In the genomic region with DNA sequence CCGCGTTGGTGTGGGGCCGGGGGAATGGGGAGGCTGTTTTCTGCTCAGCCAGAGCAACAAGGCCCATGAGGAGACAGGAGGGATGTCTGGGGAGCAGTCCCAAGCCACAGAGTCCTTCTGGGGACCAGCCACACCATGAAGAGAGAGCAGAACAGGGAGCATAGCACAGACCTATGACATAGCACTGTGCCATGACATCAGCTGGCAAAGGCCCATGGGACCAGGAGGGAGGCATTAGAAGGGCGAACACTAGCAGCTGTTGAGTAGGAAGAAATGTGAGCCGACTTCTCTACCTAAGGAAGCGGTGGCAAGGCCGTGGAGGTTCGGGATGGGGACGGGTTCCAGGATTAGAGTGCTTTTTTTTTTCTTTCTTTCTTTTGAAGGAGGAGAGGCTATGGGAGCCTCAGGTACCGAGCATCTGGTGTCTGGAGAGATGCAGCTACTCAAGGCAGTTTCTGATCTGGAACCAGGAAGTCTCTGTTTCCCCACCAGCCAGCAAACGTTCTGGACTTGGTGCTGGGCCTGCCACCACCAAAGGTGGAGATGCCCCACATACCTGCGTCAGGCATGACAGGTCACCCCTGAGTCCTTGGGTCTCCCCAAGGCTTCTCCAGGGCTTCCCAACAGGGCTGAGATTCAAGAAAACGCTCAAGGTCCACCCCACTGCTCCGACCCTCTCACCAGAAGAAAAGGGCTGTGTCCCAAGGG, we compare ENCODE assay signal across 1 cellular context.
TF ChIP-seq lines count a peak whose summit lies in the region.

No MANE protein-coding gene starts in this region.

TF ChIP-seq in HepG2, 621 proteins besides CTCF, POLR2A, EP300 and RAD21 (continued from another document):
- TF ChIP-seq, protein P1, sequence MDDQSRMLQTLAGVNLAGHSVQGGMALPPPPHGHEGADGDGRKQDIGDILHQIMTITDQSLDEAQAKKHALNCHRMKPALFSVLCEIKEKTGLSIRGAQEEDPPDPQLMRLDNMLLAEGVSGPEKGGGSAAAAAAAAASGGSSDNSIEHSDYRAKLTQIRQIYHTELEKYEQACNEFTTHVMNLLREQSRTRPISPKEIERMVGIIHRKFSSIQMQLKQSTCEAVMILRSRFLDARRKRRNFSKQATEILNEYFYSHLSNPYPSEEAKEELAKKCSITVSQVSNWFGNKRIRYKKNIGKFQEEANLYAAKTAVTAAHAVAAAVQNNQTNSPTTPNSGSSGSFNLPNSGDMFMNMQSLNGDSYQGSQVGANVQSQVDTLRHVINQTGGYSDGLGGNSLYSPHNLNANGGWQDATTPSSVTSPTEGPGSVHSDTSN (CRISPR knock-in tag; IDR thresholded peaks at IDR 0.05; ENCODE audit: borderline replicate concordance), result no peak
- no peak for TF ChIP-seq PHB2 (IDR thresholded peaks at IDR 0.05; ENCODE audit: partially characterized antibody)
- TF ChIP-seq, protein P2, sequence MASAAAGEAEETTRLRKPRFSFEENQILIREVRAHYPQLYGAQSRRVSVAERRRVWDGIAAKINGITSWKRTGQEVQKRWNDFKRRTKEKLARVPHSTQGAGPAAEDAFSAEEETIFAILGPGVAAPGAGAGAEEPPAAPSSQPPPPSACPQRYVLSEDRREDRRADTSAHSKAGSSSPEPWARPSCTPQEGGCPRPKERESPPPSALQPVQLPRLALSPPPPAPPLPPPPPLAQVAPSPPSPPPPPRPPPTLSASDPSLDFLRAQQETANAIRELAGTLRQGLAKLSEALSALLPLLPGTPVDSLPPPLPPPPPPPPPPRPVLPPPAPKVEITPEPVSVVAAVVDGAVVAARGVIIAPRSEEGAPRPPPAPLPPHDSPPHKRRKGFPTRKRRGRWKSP (CRISPR knock-in tag; IDR thresholded peaks at IDR 0.05), result no peak
- TF ChIP-seq, protein P3, sequence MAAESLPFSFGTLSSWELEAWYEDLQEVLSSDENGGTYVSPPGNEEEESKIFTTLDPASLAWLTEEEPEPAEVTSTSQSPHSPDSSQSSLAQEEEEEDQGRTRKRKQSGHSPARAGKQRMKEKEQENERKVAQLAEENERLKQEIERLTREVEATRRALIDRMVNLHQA (CRISPR knock-in tag; IDR thresholded peaks at IDR 0.05), result no peak
- no peak for TF ChIP-seq JUN (CRISPR knock-in tag; IDR thresholded peaks at IDR 0.05)
- no peak for TF ChIP-seq ZNF562 (CRISPR knock-in tag; IDR thresholded peaks at IDR 0.05; ENCODE audit: borderline replicate concordance)
- TF ChIP-seq, protein P4, sequence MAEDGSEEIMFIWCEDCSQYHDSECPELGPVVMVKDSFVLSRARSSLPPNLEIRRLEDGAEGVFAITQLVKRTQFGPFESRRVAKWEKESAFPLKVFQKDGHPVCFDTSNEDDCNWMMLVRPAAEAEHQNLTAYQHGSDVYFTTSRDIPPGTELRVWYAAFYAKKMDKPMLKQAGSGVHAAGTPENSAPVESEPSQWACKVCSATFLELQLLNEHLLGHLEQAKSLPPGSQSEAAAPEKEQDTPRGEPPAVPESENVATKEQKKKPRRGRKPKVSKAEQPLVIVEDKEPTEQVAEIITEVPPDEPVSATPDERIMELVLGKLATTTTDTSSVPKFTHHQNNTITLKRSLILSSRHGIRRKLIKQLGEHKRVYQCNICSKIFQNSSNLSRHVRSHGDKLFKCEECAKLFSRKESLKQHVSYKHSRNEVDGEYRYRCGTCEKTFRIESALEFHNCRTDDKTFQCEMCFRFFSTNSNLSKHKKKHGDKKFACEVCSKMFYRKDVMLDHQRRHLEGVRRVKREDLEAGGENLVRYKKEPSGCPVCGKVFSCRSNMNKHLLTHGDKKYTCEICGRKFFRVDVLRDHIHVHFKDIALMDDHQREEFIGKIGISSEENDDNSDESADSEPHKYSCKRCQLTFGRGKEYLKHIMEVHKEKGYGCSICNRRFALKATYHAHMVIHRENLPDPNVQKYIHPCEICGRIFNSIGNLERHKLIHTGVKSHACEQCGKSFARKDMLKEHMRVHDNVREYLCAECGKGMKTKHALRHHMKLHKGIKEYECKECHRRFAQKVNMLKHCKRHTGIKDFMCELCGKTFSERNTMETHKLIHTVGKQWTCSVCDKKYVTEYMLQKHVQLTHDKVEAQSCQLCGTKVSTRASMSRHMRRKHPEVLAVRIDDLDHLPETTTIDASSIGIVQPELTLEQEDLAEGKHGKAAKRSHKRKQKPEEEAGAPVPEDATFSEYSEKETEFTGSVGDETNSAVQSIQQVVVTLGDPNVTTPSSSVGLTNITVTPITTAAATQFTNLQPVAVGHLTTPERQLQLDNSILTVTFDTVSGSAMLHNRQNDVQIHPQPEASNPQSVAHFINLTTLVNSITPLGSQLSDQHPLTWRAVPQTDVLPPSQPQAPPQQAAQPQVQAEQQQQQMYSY (CRISPR knock-in tag; IDR thresholded peaks at IDR 0.05), result no peak
- TF ChIP-seq, protein P5, sequence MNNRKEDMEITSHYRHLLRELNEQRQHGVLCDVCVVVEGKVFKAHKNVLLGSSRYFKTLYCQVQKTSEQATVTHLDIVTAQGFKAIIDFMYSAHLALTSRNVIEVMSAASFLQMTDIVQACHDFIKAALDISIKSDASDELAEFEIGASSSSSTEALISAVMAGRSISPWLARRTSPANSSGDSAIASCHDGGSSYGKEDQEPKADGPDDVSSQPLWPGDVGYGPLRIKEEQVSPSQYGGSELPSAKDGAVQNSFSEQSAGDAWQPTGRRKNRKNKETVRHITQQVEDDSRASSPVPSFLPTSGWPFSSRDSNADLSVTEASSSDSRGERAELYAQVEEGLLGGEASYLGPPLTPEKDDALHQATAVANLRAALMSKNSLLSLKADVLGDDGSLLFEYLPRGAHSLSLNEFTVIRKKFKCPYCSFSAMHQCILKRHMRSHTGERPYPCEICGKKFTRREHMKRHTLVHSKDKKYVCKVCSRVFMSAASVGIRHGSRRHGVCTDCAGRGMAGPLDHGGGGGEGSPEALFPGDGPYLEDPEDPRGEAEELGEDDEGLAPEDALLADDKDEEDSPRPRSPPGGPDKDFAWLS (CRISPR knock-in tag; IDR thresholded peaks at IDR 0.05; ENCODE audit: borderline replicate concordance), result no peak
- no peak for TF ChIP-seq NKX3-1 (CRISPR knock-in tag; IDR thresholded peaks at IDR 0.05)
- no peak for TF ChIP-seq PCBP1 (IDR thresholded peaks at IDR 0.05; ENCODE audit: borderline replicate concordance, low read depth, low read length)
- no peak for TF ChIP-seq SALL2 (CRISPR knock-in tag; IDR thresholded peaks at IDR 0.05)
- TF ChIP-seq, protein P6, sequence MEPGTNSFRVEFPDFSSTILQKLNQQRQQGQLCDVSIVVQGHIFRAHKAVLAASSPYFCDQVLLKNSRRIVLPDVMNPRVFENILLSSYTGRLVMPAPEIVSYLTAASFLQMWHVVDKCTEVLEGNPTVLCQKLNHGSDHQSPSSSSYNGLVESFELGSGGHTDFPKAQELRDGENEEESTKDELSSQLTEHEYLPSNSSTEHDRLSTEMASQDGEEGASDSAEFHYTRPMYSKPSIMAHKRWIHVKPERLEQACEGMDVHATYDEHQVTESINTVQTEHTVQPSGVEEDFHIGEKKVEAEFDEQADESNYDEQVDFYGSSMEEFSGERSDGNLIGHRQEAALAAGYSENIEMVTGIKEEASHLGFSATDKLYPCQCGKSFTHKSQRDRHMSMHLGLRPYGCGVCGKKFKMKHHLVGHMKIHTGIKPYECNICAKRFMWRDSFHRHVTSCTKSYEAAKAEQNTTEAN (CRISPR knock-in tag; conservative IDR thresholded peaks at IDR 0.05), result no peak
- TF ChIP-seq, protein P7, sequence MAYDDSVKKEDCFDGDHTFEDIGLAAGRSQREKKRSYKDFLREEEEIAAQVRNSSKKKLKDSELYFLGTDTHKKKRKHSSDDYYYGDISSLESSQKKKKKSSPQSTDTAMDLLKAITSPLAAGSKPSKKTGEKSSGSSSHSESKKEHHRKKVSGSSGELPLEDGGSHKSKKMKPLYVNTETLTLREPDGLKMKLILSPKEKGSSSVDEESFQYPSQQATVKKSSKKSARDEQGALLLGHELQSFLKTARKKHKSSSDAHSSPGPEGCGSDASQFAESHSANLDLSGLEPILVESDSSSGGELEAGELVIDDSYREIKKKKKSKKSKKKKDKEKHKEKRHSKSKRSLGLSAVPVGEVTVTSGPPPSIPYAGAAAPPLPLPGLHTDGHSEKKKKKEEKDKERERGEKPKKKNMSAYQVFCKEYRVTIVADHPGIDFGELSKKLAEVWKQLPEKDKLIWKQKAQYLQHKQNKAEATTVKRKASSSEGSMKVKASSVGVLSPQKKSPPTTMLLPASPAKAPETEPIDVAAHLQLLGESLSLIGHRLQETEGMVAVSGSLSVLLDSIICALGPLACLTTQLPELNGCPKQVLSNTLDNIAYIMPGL (CRISPR knock-in tag; IDR thresholded peaks at IDR 0.05; ENCODE audit: borderline replicate concordance in 1 of 2, low read depth in 1 of 2), result no peak
- no peak for TF ChIP-seq TAF1 (CRISPR knock-in tag; IDR thresholded peaks at IDR 0.05)
- no peak for TF ChIP-seq ONECUT2 (CRISPR knock-in tag; IDR thresholded peaks at IDR 0.05)
TF ChIP-seq in HepG2: peak in this region for 0.
